ENCODE assay signal across 16 cellular contexts in the genomic region with DNA sequence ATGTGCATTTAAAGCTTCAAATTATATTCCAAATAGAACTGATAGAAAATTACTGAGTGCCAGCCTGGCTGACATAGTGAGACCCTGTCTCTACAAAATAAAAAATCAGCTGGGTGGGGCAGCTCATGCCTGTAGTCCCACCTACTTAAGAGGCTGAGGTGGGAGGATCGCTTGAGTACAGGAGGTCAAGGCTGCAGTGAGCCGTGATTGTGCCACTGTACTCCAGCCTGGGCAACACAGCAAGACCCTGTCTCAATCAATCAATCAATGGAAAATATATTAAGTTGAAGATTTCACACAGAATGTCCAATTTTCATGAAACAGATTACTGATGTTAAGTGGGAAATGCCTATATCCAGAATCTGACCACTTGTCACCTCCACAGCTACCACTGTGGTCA. TPM values are rescaled to one million over a fixed set of nuclear protein-coding genes. Genes with fewer than 3 reads are reported as not detected.
DNase-seq lines count a peak whose midpoint lies in the region; ATAC-seq, FAIRE-seq and TF ChIP-seq lines count a peak whose summit lies in the region.
"Had no signal": no experiment of that assay in that cellular context is flagged by ENCODE, and none has a peak within 500 bp of the region (broad histone marks: within the 10 kb centered on the region; RNA-seq: fewer than 3 reads in every experiment).

No MANE protein-coding gene starts in this region.

- H3K27ac ChIP-seq in small intestine (ENCODE audit: low read depth in 1 of 2, low read length in 1 of 2) = peak overlapping the region; percentile 80 to 82
- H3K27ac ChIP-seq: BLaER1 treated with 17β-estradiol and CSF1 and Interleukin-3, amounts not matched to agents 10 nM and 100 nM had no signal

- no peak overlapping the region for H3K4me3 ChIP-seq in small intestine (ENCODE audit: low read depth in 1 of 2, low read length in 2 of 2)
- H3K4me3 ChIP-seq: BLaER1 treated with 17β-estradiol and CSF1 and Interleukin-3, amounts not matched to agents 10 nM and 100 nM; GM23338 had no signal

- peaks cover 0 to 7% of the 10 kb centered on the region in 2 donors for H3K4me1 ChIP-seq in small intestine (ENCODE audit: control insufficient read depth in 2 of 2, insufficient read depth in 1 of 2, low read depth in 1 of 2, low read length in 1 of 2)

- no peaks in the 10 kb centered on the region for H3K9me3 ChIP-seq in small intestine (ENCODE audit: control insufficient read depth, low read depth)
- H3K9me3 ChIP-seq: BLaER1 treated with 17β-estradiol and CSF1 and Interleukin-3, amounts not matched to agents 10 nM and 100 nM had no signal

- H3K27ac Mint-ChIP-seq in natural killer cell treated with Interleukin-12 subunit alpha and Interleukin-12 subunit beta and Interleukin-15 and Interleukin-18, amount 100 ng/mL, for 72 hours = no peak overlapping the region
- H3K27ac Mint-ChIP-seq in natural killer cell = no peak overlapping the region
- peak overlapping the region; percentile 20 for H3K27ac Mint-ChIP-seq in activated T-helper 17 cell treated with anti-CD3 and anti-CD28 coated beads, Interleukin-2, amount 50 U/mL, for 72 hours
- no peak overlapping the region for H3K27ac Mint-ChIP-seq in type B pancreatic cell
- H3K27ac Mint-ChIP-seq: GM23338 had no signal

- no peaks in the 10 kb centered on the region for H3K9me3 Mint-ChIP-seq in natural killer cell treated with Interleukin-12 subunit alpha and Interleukin-12 subunit beta and Interleukin-15 and Interleukin-18, amount 100 ng/mL, for 72 hours
- H3K9me3 Mint-ChIP-seq in natural killer cell = no peaks in the 10 kb centered on the region
- no peaks in the 10 kb centered on the region for H3K9me3 Mint-ChIP-seq in activated T-helper 17 cell treated with anti-CD3 and anti-CD28 coated beads, Interleukin-2, amount 50 U/mL, for 72 hours
- no peaks in the 10 kb centered on the region for H3K9me3 Mint-ChIP-seq in type B pancreatic cell
- H3K9me3 Mint-ChIP-seq: CD4-positive, CD25-positive, alpha-beta regulatory T cell; GM23338 had no signal

- no peak overlapping the region for H3K4me3 Mint-ChIP-seq in natural killer cell treated with Interleukin-12 subunit alpha and Interleukin-12 subunit beta and Interleukin-15 and Interleukin-18, amount 100 ng/mL, for 72 hours
- H3K4me3 Mint-ChIP-seq in natural killer cell (no peak overlapping the region), type B pancreatic cell (no peak overlapping the region)
- H3K4me3 Mint-ChIP-seq in activated T-helper 17 cell treated with anti-CD3 and anti-CD28 coated beads, Interleukin-2, amount 50 U/mL, for 72 hours = no peak overlapping the region
- H3K4me3 Mint-ChIP-seq: GM23338 had no signal

- H3K27me3 ChIP-seq in small intestine (ENCODE audit: control insufficient read depth in 2 of 2, insufficient read depth in 2 of 2, low read length in 2 of 2) = no peaks in the 10 kb centered on the region
- H3K27me3 ChIP-seq: BLaER1 treated with 17β-estradiol and CSF1 and Interleukin-3, amounts not matched to agents 10 nM and 100 nM had no signal

- H3K27me3 Mint-ChIP-seq in natural killer cell treated with Interleukin-12 subunit alpha and Interleukin-12 subunit beta and Interleukin-15 and Interleukin-18, amount 100 ng/mL, for 72 hours = no peaks in the 10 kb centered on the region
- no peaks in the 10 kb centered on the region for H3K27me3 Mint-ChIP-seq in natural killer cell (ENCODE audit: low read depth in 2 of 2)
- no peaks in the 10 kb centered on the region for H3K27me3 Mint-ChIP-seq in activated T-helper 17 cell treated with anti-CD3 and anti-CD28 coated beads, Interleukin-2, amount 50 U/mL, for 72 hours
- H3K27me3 Mint-ChIP-seq in type B pancreatic cell = no peaks in the 10 kb centered on the region
- H3K27me3 Mint-ChIP-seq: CD4-positive, CD25-positive, alpha-beta regulatory T cell had no signal

- WGBS in small intestine, 3 donors = 43 to 80% (median 58%) methylated on average over 2 of the region's 2 CpGs

- H3K36me3 Mint-ChIP-seq in natural killer cell treated with Interleukin-12 subunit alpha and Interleukin-12 subunit beta and Interleukin-15 and Interleukin-18, amount 100 ng/mL, for 72 hours = no peaks in the 10 kb centered on the region
- H3K36me3 Mint-ChIP-seq in natural killer cell (no peaks in the 10 kb centered on the region), type B pancreatic cell (no peaks in the 10 kb centered on the region)
- H3K36me3 Mint-ChIP-seq in activated T-helper 17 cell treated with anti-CD3 and anti-CD28 coated beads, Interleukin-2, amount 50 U/mL, for 72 hours (ENCODE audit: low read depth) = no peaks in the 10 kb centered on the region

- DNase-seq in natural killer cell treated with Interleukin-12 subunit alpha and Interleukin-12 subunit beta and Interleukin-15 and Interleukin-18, amount 100 ng/mL, for 72 hours (ENCODE audit: low spot score) = peak; percentile 22
- DNase-seq in natural killer cell (no peak), small intestine (no peak), NCI-H82 treated with DMSO at 0.1 percent for 48 hours (lab: John Stamatoyannopoulos, UW; ENCODE audit: unreplicated experiment) (no peak), type B pancreatic cell (ENCODE audit: extremely low spot score, unreplicated experiment) (no peak)
- DNase-seq: ACHN; CD4-positive, CD25-positive, alpha-beta regulatory T cell; DMS53; H7 had no signal

- H3K36me3 ChIP-seq in small intestine (ENCODE audit: control insufficient read depth in 2 of 2, insufficient read depth in 2 of 2, low read length in 2 of 2) = no peaks in the 10 kb centered on the region

- no peak for FAIRE-seq in small intestine (lab: Jason Lieb, UNC)
- FAIRE-seq: GM18507 had no signal

- H3K4me1 Mint-ChIP-seq in natural killer cell treated with Interleukin-12 subunit alpha and Interleukin-12 subunit beta and Interleukin-15 and Interleukin-18, amount 100 ng/mL, for 72 hours (ENCODE audit: low read depth in 2 of 2) = peaks cover 12 to 18% of the 10 kb centered on the region in 2 donors
- H3K4me1 Mint-ChIP-seq in natural killer cell (peaks cover 13 to 29% of the 10 kb centered on the region in 2 donors), type B pancreatic cell (ENCODE audit: unreplicated experiment) (peaks cover 9% of the 10 kb centered on the region)
- H3K4me1 Mint-ChIP-seq in activated T-helper 17 cell treated with anti-CD3 and anti-CD28 coated beads, Interleukin-2, amount 50 U/mL, for 72 hours = peaks cover 7% of the 10 kb centered on the region

- TF ChIP-seq CTCF in natural killer cell (IDR thresholded peaks at IDR 0.05) (no peak), type B pancreatic cell (conservative IDR thresholded peaks at IDR 0.05) (no peak)

- no peak for ATAC-seq in natural killer cell treated with Interleukin-12 subunit alpha and Interleukin-12 subunit beta and Interleukin-15 and Interleukin-18, amount 100 ng/mL, for 72 hours
- ATAC-seq in natural killer cell = no peak
- no peak for ATAC-seq in activated T-helper 17 cell treated with anti-CD3 and anti-CD28 coated beads, Interleukin-2, amount 50 U/mL, for 72 hours (replicated peaks)
- ATAC-seq: GM23338 had no signal

- intact Hi-C loops in natural killer cell (cut with micrococcal nuclease) = no loop called here

RNA-seq across cellular contexts. Expression of gene MON1A, which starts 4.1 kb away (rescaled TPM):
- total RNA-seq in natural killer cell treated with Interleukin-12 subunit alpha and Interleukin-12 subunit beta and Interleukin-15 and Interleukin-18, amount 100 ng/mL, for 72 hours = 10 to 100 TPM; 11.3 to 18.7 TPM
- total RNA-seq in natural killer cell (1 to 10 TPM; 3.7 to 8.1 (median 7.9) TPM), type B pancreatic cell (ENCODE audit: low replicate concordance) (8.8 and 9.2 TPM in 2 replicates)
- total RNA-seq in activated T-helper 17 cell treated with anti-CD3 and anti-CD28 coated beads, Interleukin-2, amount 50 U/mL, for 72 hours = 10 to 100 TPM in 1 of 2 donors, 1 to 10 TPM in 1; 4.6 to 15.8 TPM
- polyA plus RNA-seq in small intestine = 10 to 100 TPM; 28.6 to 48.1 (median 31.2) TPM

RNA-seq across cellular contexts. Expression of gene RBM6, which starts 14.5 kb away (rescaled TPM):
- 100 to 1,000 TPM in 1 of 2 donors, 10 to 100 TPM in 1; 96.6 to 149 TPM for total RNA-seq in natural killer cell treated with Interleukin-12 subunit alpha and Interleukin-12 subunit beta and Interleukin-15 and Interleukin-18, amount 100 ng/mL, for 72 hours
- total RNA-seq in natural killer cell (100 to 1,000 TPM; 155 to 193 (median 157) TPM), type B pancreatic cell (ENCODE audit: low replicate concordance) (96.0 and 109 TPM in 2 replicates)
- total RNA-seq in activated T-helper 17 cell treated with anti-CD3 and anti-CD28 coated beads, Interleukin-2, amount 50 U/mL, for 72 hours = 10 to 100 TPM; 75.5 to 88.4 TPM
- polyA plus RNA-seq in small intestine = 100 to 1,000 TPM in 2 of 3 donors, 10 to 100 TPM in 1; 61.0 to 409 (median 207) TPM

RNA-seq across cellular contexts. Expression of gene MST1R, which starts 21.8 kb away (rescaled TPM):
- total RNA-seq in natural killer cell treated with Interleukin-12 subunit alpha and Interleukin-12 subunit beta and Interleukin-15 and Interleukin-18, amount 100 ng/mL, for 72 hours = 1 to 10 TPM in 1 of 2 donors, under 1 TPM in 1; 0.50 to 2.6 TPM
- total RNA-seq in natural killer cell (1 to 10 TPM; 1.6 to 3.4 (median 2.2) TPM), type B pancreatic cell (ENCODE audit: low replicate concordance) (3.0 and 5.3 TPM in 2 replicates)
- under 1 TPM; 0.74 to 0.84 TPM for total RNA-seq in activated T-helper 17 cell treated with anti-CD3 and anti-CD28 coated beads, Interleukin-2, amount 50 U/mL, for 72 hours
- 100 to 1,000 TPM in 2 of 3 donors, 10 to 100 TPM in 1; 50.3 to 145 (median 119) TPM for polyA plus RNA-seq in small intestine
- total RNA-seq: Daoy had no signal

RNA-seq across cellular contexts. Expression of gene CAMKV, which starts 55.8 kb away (rescaled TPM):
- not detected for total RNA-seq in natural killer cell treated with Interleukin-12 subunit alpha and Interleukin-12 subunit beta and Interleukin-15 and Interleukin-18, amount 100 ng/mL, for 72 hours
- not detected for total RNA-seq in natural killer cell
- total RNA-seq in activated T-helper 17 cell treated with anti-CD3 and anti-CD28 coated beads, Interleukin-2, amount 50 U/mL, for 72 hours = under 1 TPM; 0.15 to 0.34 TPM
- under 1 TPM in 2 of 3 donors, not detected in 1; 0.15 to 0.81 TPM for polyA plus RNA-seq in small intestine
- 1.6 and 10.6 TPM in 2 replicates for total RNA-seq in type B pancreatic cell (ENCODE audit: low replicate concordance)
- total RNA-seq: A172; CD4-positive, CD25-positive, alpha-beta regulatory T cell; HT1080 had no signal
- polyA plus RNA-seq: CD4-positive, CD25-positive, alpha-beta regulatory T cell had no signal
